In the genomic region with DNA sequence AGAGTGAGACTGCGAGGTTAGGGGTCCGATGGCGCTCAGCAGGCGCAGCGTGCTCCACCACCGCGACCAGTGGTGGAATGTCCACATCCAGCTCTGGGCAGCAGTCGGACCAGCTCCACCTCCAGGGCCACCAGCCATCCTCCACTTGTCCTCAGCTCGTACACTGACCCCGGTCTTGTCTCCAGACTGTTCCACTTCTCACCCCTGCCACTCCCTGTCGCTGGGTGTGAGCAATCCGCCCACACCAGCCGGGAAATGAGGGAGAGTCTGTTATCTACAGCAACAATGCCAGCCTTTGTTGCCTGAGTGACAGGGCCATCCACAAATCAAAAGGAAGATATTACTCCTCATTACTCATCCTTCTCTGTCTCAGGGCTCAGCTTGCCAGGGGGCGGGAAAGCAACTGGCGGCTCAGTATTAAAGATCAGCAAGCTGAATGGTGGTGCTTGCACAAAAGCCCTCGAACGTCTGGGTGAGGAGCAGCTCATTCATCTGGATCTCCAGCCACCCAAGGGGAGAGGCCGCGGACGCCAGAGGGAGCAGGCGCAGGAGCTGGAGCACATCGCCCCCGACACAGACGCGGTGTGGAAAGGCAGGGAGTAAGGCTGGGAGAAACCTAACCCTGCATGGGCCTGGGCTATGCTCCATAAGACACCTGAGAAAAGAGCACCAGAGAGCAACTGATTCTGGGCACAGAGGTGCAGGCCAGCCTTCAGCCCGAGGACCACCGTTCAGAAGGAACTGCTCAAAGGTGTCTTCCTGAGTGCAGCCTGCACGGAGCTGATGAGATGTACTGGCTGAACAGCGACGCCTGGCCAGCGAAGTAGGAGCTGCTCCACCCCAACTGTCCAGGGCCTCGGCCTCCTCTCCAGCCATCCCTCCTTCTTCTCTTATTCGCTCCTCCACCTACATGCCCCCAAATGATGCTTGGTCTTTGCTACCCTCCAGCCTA, we compare ENCODE assay signal across 10 cellular contexts. TPM values are rescaled to one million over a fixed set of nuclear protein-coding genes. Genes with fewer than 3 reads are reported as not detected.
DNase-seq lines count a peak whose midpoint lies in the region; ATAC-seq and TF ChIP-seq lines count a peak whose summit lies in the region.
"Had no signal": no experiment of that assay in that cellular context is flagged by ENCODE, and none has a peak within 500 bp of the region (broad histone marks: within the 10 kb centered on the region; RNA-seq: fewer than 3 reads in every experiment).

No MANE protein-coding gene starts in this region.

- H3K36me3 Mint-ChIP-seq in glutamatergic neuron (ENCODE audit: unreplicated experiment), result peaks cover 24% of the 10 kb centered on the region
- H3K36me3 Mint-ChIP-seq in stimulated activated naive B cell treated with anti-CD40 and anti-IgM and Interleukin-4, amounts not matched to agents 10 μg/mL and 1 μg/mL and 100 μg/mL, for 72 hours, result no peaks in the 10 kb centered on the region
- H3K36me3 Mint-ChIP-seq: naive B cell had no signal

- H3K27me3 Mint-ChIP-seq in glutamatergic neuron (ENCODE audit: unreplicated experiment), result peaks cover 37% of the 10 kb centered on the region
- H3K27me3 Mint-ChIP-seq in stimulated activated naive B cell treated with anti-CD40 and anti-IgM and Interleukin-4, amounts not matched to agents 10 μg/mL and 1 μg/mL and 100 μg/mL, for 72 hours, result no peaks in the 10 kb centered on the region
- H3K27me3 Mint-ChIP-seq: naive B cell had no signal

- peak overlapping the region; percentile 57 for H3K4me3 Mint-ChIP-seq in glutamatergic neuron (ENCODE audit: unreplicated experiment)
- H3K4me3 Mint-ChIP-seq in stimulated activated naive B cell treated with anti-CD40 and anti-IgM and Interleukin-4, amounts not matched to agents 10 μg/mL and 1 μg/mL and 100 μg/mL, for 72 hours, result no peak overlapping the region
- H3K4me3 Mint-ChIP-seq: naive B cell had no signal

- intact Hi-C loops in sciatic nerve (cut with DNase I), result loop anchor here (5.0 kb wide), 1 partner anchor 112 kb away; no protein-coding TSS in a partner anchor

- DNase-seq in NCI-H1417 (lab: John Stamatoyannopoulos, UW) (peak in 2 of 3 experiments; percentile 9 to 34), NCI-H1417 treated with DMSO at 0.1 percent for 48 hours (lab: John Stamatoyannopoulos, UW) (no peak), glutamatergic neuron (no peak), sciatic nerve (ENCODE audit: low spot score) (peak; percentile 70), ureter (ENCODE audit: low spot score) (no peak)
- DNase-seq in stimulated activated naive B cell treated with anti-CD40 and anti-IgM and Interleukin-4, amounts not matched to agents 10 μg/mL and 1 μg/mL and 100 μg/mL, for 72 hours, result no peak
- DNase-seq: naive B cell had no signal

- peaks cover 52% of the 10 kb centered on the region for H3K4me1 Mint-ChIP-seq in glutamatergic neuron (ENCODE audit: low read depth, unreplicated experiment)
- H3K4me1 Mint-ChIP-seq in stimulated activated naive B cell treated with anti-CD40 and anti-IgM and Interleukin-4, amounts not matched to agents 10 μg/mL and 1 μg/mL and 100 μg/mL, for 72 hours, result peaks cover 0 to 2% of the 10 kb centered on the region in 2 donors
- H3K4me1 Mint-ChIP-seq: naive B cell had no signal

- H3K27ac Mint-ChIP-seq in glutamatergic neuron (ENCODE audit: unreplicated experiment), result peak overlapping the region; percentile 97
- no peak overlapping the region for H3K27ac Mint-ChIP-seq in stimulated activated naive B cell treated with anti-CD40 and anti-IgM and Interleukin-4, amounts not matched to agents 10 μg/mL and 1 μg/mL and 100 μg/mL, for 72 hours

- peaks cover 43% of the 10 kb centered on the region for H3K9me3 Mint-ChIP-seq in glutamatergic neuron (ENCODE audit: unreplicated experiment)
- H3K9me3 Mint-ChIP-seq in stimulated activated naive B cell treated with anti-CD40 and anti-IgM and Interleukin-4, amounts not matched to agents 10 μg/mL and 1 μg/mL and 100 μg/mL, for 72 hours, result peaks cover 4 to 5% of the 10 kb centered on the region in 2 donors

- no peak for TF ChIP-seq CTCF in glutamatergic neuron (IDR thresholded peaks at IDR 0.05; ENCODE audit: partially characterized antibody, unreplicated experiment)

- ATAC-seq in SK-N-SH treated with all-trans-retinoic acid at 6 μM for 48 hours, result peak; percentile 39
- ATAC-seq in sciatic nerve, result peak; percentile 74
- ATAC-seq in stimulated activated naive B cell treated with anti-CD40 and anti-IgM and Interleukin-4, amounts not matched to agents 10 μg/mL and 1 μg/mL and 100 μg/mL, for 72 hours (replicated peaks), result no peak
- no peak for ATAC-seq in HG03039 (IDR thresholded peaks at IDR 0.05; ENCODE audit: unreplicated experiment)
- ATAC-seq: Panc1 had no signal

TF ChIP-seq in SK-N-SH treated with all-trans-retinoic acid at 6 μM for 48 hours, 23 proteins besides CTCF, POLR2A, EP300 and RAD21:
- TF ChIP-seq ARNTL (CRISPR knock-in tag; IDR thresholded peaks at IDR 0.05; ENCODE audit: borderline replicate concordance, low read depth), result no peak
- TF ChIP-seq ZFP3 (CRISPR knock-in tag; IDR thresholded peaks at IDR 0.05), result no peak; the same call in 1 of the 2 replicates
- no peak for TF ChIP-seq ISL1 (CRISPR knock-in tag; IDR thresholded peaks at IDR 0.05)
- no peak for TF ChIP-seq ZNF8 (CRISPR knock-in tag; IDR thresholded peaks at IDR 0.05)
- no peak for TF ChIP-seq CSDC2 (CRISPR knock-in tag; IDR thresholded peaks at IDR 0.05)
- no peak for TF ChIP-seq GLIS3 (CRISPR knock-in tag; IDR thresholded peaks at IDR 0.05)
- no peak for TF ChIP-seq ZNF70 (CRISPR knock-in tag; IDR thresholded peaks at IDR 0.05)
- TF ChIP-seq PPARA (CRISPR knock-in tag; IDR thresholded peaks at IDR 0.05; ENCODE audit: borderline replicate concordance), result no peak
- no peak for TF ChIP-seq ZFP30 (CRISPR knock-in tag; IDR thresholded peaks at IDR 0.05)
- TF ChIP-seq TOX (CRISPR knock-in tag; IDR thresholded peaks at IDR 0.05; ENCODE audit: borderline replicate concordance), result no peak
- no peak for TF ChIP-seq ZNF565 (CRISPR knock-in tag; conservative IDR thresholded peaks at IDR 0.05; ENCODE audit: low read depth)
- TF ChIP-seq POU6F1 (CRISPR knock-in tag; IDR thresholded peaks at IDR 0.05; ENCODE audit: borderline replicate concordance, low read depth), result no peak
TF ChIP-seq in SK-N-SH treated with all-trans-retinoic acid at 6 μM for 48 hours: peak in this region for 0.

RNA-seq across cellular contexts. Expression of gene IGSF9B, which starts 21.9 kb away (rescaled TPM):
- total RNA-seq in glutamatergic neuron (ENCODE audit: unreplicated experiment) (209 TPM), sciatic nerve (13.5 TPM), ureter (52.0 TPM)

Comparison
In these comparisons a context has a peak if more than half of its experiments do, and no peak if none do; other contexts are left out.
1. DNase-seq: peak in NCI-H1417 (2 of 3) and sciatic nerve (single experiment); none in NCI-H1417 treated with DMSO at 0.1 percent for 48 hours (single experiment), glutamatergic neuron (single experiment), ureter (single experiment) and stimulated activated naive B cell treated with anti-CD40 and anti-IgM and Interleukin-4, amounts not matched to agents 10 μg/mL and 1 μg/mL and 100 μg/mL, for 72 hours (single experiment).
2. ATAC-seq: peak in SK-N-SH treated with all-trans-retinoic acid at 6 μM for 48 hours (single experiment) and sciatic nerve (single experiment); none in stimulated activated naive B cell treated with anti-CD40 and anti-IgM and Interleukin-4, amounts not matched to agents 10 μg/mL and 1 μg/mL and 100 μg/mL, for 72 hours (0 of 2) and HG03039 (single experiment).